Comparison of ENCODE assay signal across 8 cellular contexts in the genomic region with DNA sequence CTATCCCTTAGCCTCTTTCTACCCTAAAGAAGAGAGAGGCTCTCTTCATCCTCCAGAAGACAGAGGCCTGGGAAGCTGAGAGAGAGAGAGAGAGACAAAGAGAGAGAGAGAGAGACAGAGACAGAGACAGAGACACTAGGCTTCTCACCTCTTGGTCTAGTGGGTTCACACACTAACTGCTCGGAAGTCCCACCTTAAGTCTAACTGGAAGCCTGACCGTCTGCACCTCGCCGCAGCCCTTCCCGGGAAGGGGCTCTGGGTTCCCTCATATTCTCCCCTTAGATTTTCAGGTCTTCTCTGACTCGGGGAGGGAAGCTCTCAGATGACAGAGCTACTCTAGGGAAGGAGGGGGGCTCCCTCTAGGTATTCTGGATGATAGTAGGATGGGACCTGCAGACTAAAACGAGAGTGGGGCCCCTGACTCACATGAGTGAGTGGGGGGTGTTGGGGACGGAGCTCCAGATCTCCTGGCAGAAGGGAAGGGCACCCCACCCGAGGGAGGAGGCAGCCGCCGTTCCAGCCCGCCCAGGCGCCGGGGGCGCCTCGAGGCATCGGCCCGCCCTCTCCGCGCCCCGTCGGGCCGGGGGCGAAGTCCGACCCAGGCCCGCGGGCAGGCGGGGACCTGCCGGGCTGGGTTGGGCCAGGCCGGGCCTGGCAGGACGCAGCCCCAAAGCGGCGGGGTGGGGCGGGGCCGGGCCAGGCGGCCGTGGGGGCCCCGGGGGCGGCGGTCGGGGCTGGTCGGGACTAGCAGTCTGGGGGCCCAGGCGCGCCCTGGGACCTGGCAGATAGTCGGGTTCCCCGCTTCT. TPM values are rescaled to one million over a fixed set of nuclear protein-coding genes. Genes with fewer than 3 reads are reported as not detected.
DNase-seq lines count a peak whose midpoint lies in the region; TF ChIP-seq lines count a peak whose summit lies in the region.

No MANE protein-coding gene starts in this region.

- 5 to 15% methylated on average over 31 to 46 of the region's 46 CpGs for WGBS in endodermal cell (ENCODE audit: insufficient coverage in 1 of 2, insufficient read length in 1 of 2), 2 experiments

- H3K36me3 ChIP-seq in endodermal cell (ENCODE audit: control insufficient read depth, insufficient read depth, low read length): no peaks in the 10 kb centered on the region
- no peaks in the 10 kb centered on the region for H3K36me3 ChIP-seq in neural cell (ENCODE audit: insufficient read depth, low read length)

- H3K79me2 ChIP-seq in neural cell (replicated peaks; ENCODE audit: insufficient read depth, low read length): no peaks in the 10 kb centered on the region

- H2AFZ ChIP-seq in neural cell (ENCODE audit: low read depth, low read length): no peak overlapping the region

- POLR2A ChIA-PET in RWPE1 (lab: Yijun Ruan, JAX; ENCODE audit: low non-redundant PET): interaction anchor here (7.3 kb wide), 1 partner anchor 12 kb away, joined by 120 read pairs; the partner anchor contains the start of gene HOOK2

- peak overlapping the region; percentile 73 for H3K27ac Mint-ChIP-seq in endodermal cell

- H3F3A ChIP-seq in neural cell (ENCODE audit: insufficient read depth, low read length, poor library complexity, severe bottlenecking): no peaks in the 10 kb centered on the region

- no peak for TF ChIP-seq RAD21 in neural cell (conservative IDR thresholded peaks at IDR 0.05)

- H3K27me3 ChIP-seq in endodermal cell (ENCODE audit: control insufficient read depth, insufficient read depth, low read length, poor library complexity, severe bottlenecking): peaks cover 9% of the 10 kb centered on the region
- H3K27me3 ChIP-seq in neural cell (ENCODE audit: insufficient read depth, low read depth, low read length): peaks cover 29% of the 10 kb centered on the region

- H4K20me1 ChIP-seq in neural cell (ENCODE audit: insufficient read depth): no peaks in the 10 kb centered on the region

- CTCF ChIA-PET in RWPE1 (lab: Yijun Ruan, JAX): interaction anchor here (2.0 kb wide), 1 partner anchor 11 kb away, joined by 11 read pairs; no protein-coding TSS in a partner anchor

- TF ChIP-seq EP300 in neural cell (conservative IDR thresholded peaks at IDR 0.05; ENCODE audit: poor library complexity, severe bottlenecking): no peak

- peak overlapping the region; percentile 8 for H3K4me3 ChIP-seq in endodermal cell (ENCODE audit: low read length)
- peak overlapping the region; percentile 87 for H3K4me3 ChIP-seq in neural cell (ENCODE audit: low read length)

- H3K9ac ChIP-seq in endodermal cell (ENCODE audit: extremely low read depth, low read length, poor library complexity, severe bottlenecking) (no peak overlapping the region), neural cell (ENCODE audit: low read length) (peak overlapping the region; percentile 82)

- H3K9me2 ChIP-seq in neural cell (ENCODE audit: insufficient read depth, low read length): no peaks in the 10 kb centered on the region

- peaks cover 6% of the 10 kb centered on the region for H3K4me1 ChIP-seq in endodermal cell (ENCODE audit: control insufficient read depth, insufficient read depth, low read length)

- H3K4me2 ChIP-seq in neural cell (ENCODE audit: low read length): no peak overlapping the region

- H3K9me3 ChIP-seq in endodermal cell (ENCODE audit: control insufficient read depth, low read length) (no peaks in the 10 kb centered on the region), neural cell (ENCODE audit: low read length) (no peaks in the 10 kb centered on the region)

- peaks cover 23% of the 10 kb centered on the region for H3K4me1 Mint-ChIP-seq in endodermal cell

- H3K27me3 Mint-ChIP-seq in endodermal cell (ENCODE audit: insufficient read depth): peaks cover 9% of the 10 kb centered on the region

- peak overlapping the region; percentile 100 for H3K27ac ChIP-seq in RWPE1
- H3K27ac ChIP-seq in endodermal cell (ENCODE audit: low read depth, low read length): peak overlapping the region; percentile 1
- H3K27ac ChIP-seq in neural cell (ENCODE audit: low read length): no peak overlapping the region

- peak overlapping the region; percentile 74 for H3K4me3 Mint-ChIP-seq in endodermal cell

- no peaks in the 10 kb centered on the region for H3K9me3 Mint-ChIP-seq in endodermal cell

- H3K36me3 Mint-ChIP-seq in endodermal cell (ENCODE audit: low read depth): no peaks in the 10 kb centered on the region

- TF ChIP-seq CTCF in RWPE1 (conservative IDR thresholded peaks at IDR 0.05; ENCODE audit: low read depth): no peak
- no peak for TF ChIP-seq CTCF in endodermal cell (conservative IDR thresholded peaks at IDR 0.05)
- no peak for TF ChIP-seq CTCF in neural cell (IDR thresholded peaks at IDR 0.05; ENCODE audit: poor library complexity, severe bottlenecking)

- DNase-seq in activated naive CD4-positive, alpha-beta T cell treated with Interleukin-2 at 50 U/mL for 16 hours: peak; percentile 56
- DNase-seq in activated naive CD4-positive, alpha-beta T cell treated with anti-CD3 and anti-CD28 coated beads, Interleukin-2, amount 50 U/mL, for 16 hours: no peak
- DNase-seq in RWPE1 (ENCODE audit: low spot score) (peak; percentile 49), endodermal cell (no peak), SKM-1 treated with dmso at 0.1 percent for 144 hours (lab: John Stamatoyannopoulos, UW; ENCODE audit: unreplicated experiment) (no peak), cortex of kidney (lab: John Stamatoyannopoulos, UW) (no peak), HK-2 (ENCODE audit: unreplicated experiment) (no peak)

TF ChIP-seq in neural cell, 6 proteins besides CTCF, POLR2A, EP300 and RAD21:
- TF ChIP-seq, protein P1, sequence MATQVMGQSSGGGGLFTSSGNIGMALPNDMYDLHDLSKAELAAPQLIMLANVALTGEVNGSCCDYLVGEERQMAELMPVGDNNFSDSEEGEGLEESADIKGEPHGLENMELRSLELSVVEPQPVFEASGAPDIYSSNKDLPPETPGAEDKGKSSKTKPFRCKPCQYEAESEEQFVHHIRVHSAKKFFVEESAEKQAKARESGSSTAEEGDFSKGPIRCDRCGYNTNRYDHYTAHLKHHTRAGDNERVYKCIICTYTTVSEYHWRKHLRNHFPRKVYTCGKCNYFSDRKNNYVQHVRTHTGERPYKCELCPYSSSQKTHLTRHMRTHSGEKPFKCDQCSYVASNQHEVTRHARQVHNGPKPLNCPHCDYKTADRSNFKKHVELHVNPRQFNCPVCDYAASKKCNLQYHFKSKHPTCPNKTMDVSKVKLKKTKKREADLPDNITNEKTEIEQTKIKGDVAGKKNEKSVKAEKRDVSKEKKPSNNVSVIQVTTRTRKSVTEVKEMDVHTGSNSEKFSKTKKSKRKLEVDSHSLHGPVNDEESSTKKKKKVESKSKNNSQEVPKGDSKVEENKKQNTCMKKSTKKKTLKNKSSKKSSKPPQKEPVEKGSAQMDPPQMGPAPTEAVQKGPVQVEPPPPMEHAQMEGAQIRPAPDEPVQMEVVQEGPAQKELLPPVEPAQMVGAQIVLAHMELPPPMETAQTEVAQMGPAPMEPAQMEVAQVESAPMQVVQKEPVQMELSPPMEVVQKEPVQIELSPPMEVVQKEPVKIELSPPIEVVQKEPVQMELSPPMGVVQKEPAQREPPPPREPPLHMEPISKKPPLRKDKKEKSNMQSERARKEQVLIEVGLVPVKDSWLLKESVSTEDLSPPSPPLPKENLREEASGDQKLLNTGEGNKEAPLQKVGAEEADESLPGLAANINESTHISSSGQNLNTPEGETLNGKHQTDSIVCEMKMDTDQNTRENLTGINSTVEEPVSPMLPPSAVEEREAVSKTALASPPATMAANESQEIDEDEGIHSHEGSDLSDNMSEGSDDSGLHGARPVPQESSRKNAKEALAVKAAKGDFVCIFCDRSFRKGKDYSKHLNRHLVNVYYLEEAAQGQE (IDR thresholded peaks at IDR 0.05; ENCODE audit: borderline replicate concordance): no peak
- TF ChIP-seq SMC3 (conservative IDR thresholded peaks at IDR 0.05; ENCODE audit: poor library complexity): no peak
- no peak for TF ChIP-seq POLR2AphosphoS5 (IDR thresholded peaks at IDR 0.05)
- no peak for TF ChIP-seq MXI1 (conservative IDR thresholded peaks at IDR 0.05; ENCODE audit: poor library complexity, severe bottlenecking)
- TF ChIP-seq TAF1 (IDR thresholded peaks at IDR 0.05; ENCODE audit: low read depth): no peak
- TF ChIP-seq EZH2 (IDR thresholded peaks at IDR 0.05; ENCODE audit: borderline replicate concordance, insufficient read depth, low read length, poor library complexity, severe bottlenecking): no peak
TF ChIP-seq in neural cell: peak in this region for 0.

RNA-seq across cellular contexts. Expression of gene JUNB, which starts 2.0 kb away (rescaled TPM):
- 1 to 10 TPM; 6.7 to 7.2 TPM for total RNA-seq in endodermal cell
- 7.7 TPM for polyA plus RNA-seq in endodermal cell (2013, experiment 1 of 2)
- 9.9 TPM for polyA plus RNA-seq in endodermal cell (2013, experiment 2 of 2)
- polyA plus RNA-seq in neural cell: 18.7 and 29.4 TPM in 2 replicates
- polyA minus RNA-seq in neural cell: 14.1 and 26.8 TPM in 2 replicates

RNA-seq across cellular contexts. Expression of gene PRDX2, which starts 12.3 kb away (rescaled TPM):
- 100 to 1,000 TPM; 429 to 507 TPM for total RNA-seq in endodermal cell
- polyA plus RNA-seq in endodermal cell (2013, experiment 1 of 2): 440 TPM
- polyA plus RNA-seq in endodermal cell (2013, experiment 2 of 2): 394 TPM
- polyA plus RNA-seq in neural cell: 832 and 882 TPM in 2 replicates
- 318 and 324 TPM in 2 replicates for polyA minus RNA-seq in neural cell

RNA-seq across cellular contexts. Expression of gene THSD8, which starts 12.6 kb away (rescaled TPM):
- 10 to 100 TPM; 34.4 to 57.4 TPM for total RNA-seq in endodermal cell
- 12.7 TPM for polyA plus RNA-seq in endodermal cell (2013, experiment 1 of 2)
- 17.6 TPM for polyA plus RNA-seq in endodermal cell (2013, experiment 2 of 2)
- polyA plus RNA-seq in neural cell: not detected in 2 replicates
- not detected in 2 replicates for polyA minus RNA-seq in neural cell

RNA-seq across cellular contexts. Expression of gene HOOK2, which starts 13.9 kb away (rescaled TPM):
- total RNA-seq in endodermal cell: 100 to 1,000 TPM in 1 of 2 donors, 10 to 100 TPM in 1; 82.1 to 103 TPM
- polyA plus RNA-seq in endodermal cell (2013, experiment 1 of 2): 28.9 TPM
- polyA plus RNA-seq in endodermal cell (2013, experiment 2 of 2): 23.8 TPM
- polyA plus RNA-seq in neural cell: 28.4 and 44.3 TPM in 2 replicates
- 14.9 and 16.1 TPM in 2 replicates for polyA minus RNA-seq in neural cell

RNA-seq across cellular contexts. Expression of gene RNASEH2A, which starts 17.1 kb away (rescaled TPM):
- 10 to 100 TPM; 51.0 to 97.1 TPM for total RNA-seq in endodermal cell
- 68.6 TPM for polyA plus RNA-seq in endodermal cell (2013, experiment 1 of 2)
- 58.0 TPM for polyA plus RNA-seq in endodermal cell (2013, experiment 2 of 2)
- polyA plus RNA-seq in neural cell: 25.7 and 28.2 TPM in 2 replicates
- polyA minus RNA-seq in neural cell: 14.1 and 14.8 TPM in 2 replicates

Comparison
In these comparisons a context has a peak if more than half of its experiments do, and no peak if none do; other contexts are left out.
1. DNase-seq: peak in activated naive CD4-positive, alpha-beta T cell treated with Interleukin-2 at 50 U/mL for 16 hours (single experiment) and RWPE1 (single experiment); none in activated naive CD4-positive, alpha-beta T cell treated with anti-CD3 and anti-CD28 coated beads, Interleukin-2, amount 50 U/mL, for 16 hours (single experiment), endodermal cell (single experiment), SKM-1 treated with dmso at 0.1 percent for 144 hours (single experiment), cortex of kidney (single experiment) and HK-2 (single experiment).